Comparison of ENCODE assay signal across 14 cellular contexts in the genomic region with DNA sequence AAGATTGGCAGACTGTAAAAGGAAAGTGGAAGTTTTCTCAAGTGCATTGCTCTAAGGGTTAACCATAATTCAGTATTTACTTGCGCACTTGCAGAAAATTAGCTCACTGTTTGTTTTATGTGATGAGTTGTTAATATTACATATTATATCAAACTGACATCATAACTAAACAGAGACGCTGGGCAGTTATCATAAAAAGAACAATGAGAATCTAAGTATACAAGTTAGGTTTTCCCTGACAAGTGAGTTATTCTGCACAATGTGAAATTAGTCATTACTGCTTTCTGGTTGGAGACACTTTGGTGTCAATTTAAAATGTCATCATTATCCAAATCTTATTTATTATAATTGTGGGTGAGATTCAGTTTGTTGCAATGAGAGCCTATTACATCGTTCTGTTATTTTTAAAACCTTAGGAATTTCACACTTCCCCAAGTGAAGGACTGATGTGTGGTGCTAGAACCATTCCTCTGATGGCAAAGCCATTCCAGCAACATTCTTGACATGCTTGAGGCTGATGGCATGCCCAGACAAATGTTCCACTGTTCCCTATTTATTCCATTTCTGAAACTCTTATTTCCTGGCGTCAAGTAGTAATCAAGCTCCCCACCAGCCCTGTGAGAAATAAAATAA.
DNase-seq lines count a peak whose midpoint lies in the region; ATAC-seq and FAIRE-seq lines count a peak whose summit lies in the region.
"Had no signal": no experiment of that assay in that cellular context is flagged by ENCODE, and none has a peak within 500 bp of the region (broad histone marks: within the 10 kb centered on the region; RNA-seq: fewer than 3 reads in every experiment).

No MANE protein-coding gene starts in this region.

- ATAC-seq in left ventricle myocardium superior: peak; percentile 48
- ATAC-seq in left colon: no peak
- ATAC-seq: activated T-helper 17 cell treated with anti-CD3 and anti-CD28 coated beads, Interleukin-2, amount 50 U/mL, for 72 hours; GM12878 had no signal

- FAIRE-seq in urothelium cell line (lab: Jason Lieb, UNC): peak; percentile 40
- FAIRE-seq: GM12878 had no signal

- peak; percentile 23 for DNase-seq in HT1080 (ENCODE audit: low read depth)
- peak; percentile 90 for DNase-seq in astrocyte of the hippocampus (ENCODE audit: low read depth, low spot score)
- no peak for DNase-seq in left ventricle myocardium superior
- DNase-seq in urothelium cell line (ENCODE audit: low spot score): peak; percentile 56
- DNase-seq in NCI-H146 (lab: John Stamatoyannopoulos, UW): no peak
- no peak for DNase-seq in left colon
- DNase-seq in HUDEP-2 (lab: John Stamatoyannopoulos, UW; ENCODE audit: unreplicated experiment in 76 of 76): no peak
- DNase-seq: activated CD4-positive, alpha-beta T cell treated with anti-CD3 and anti-CD28 coated beads, Interleukin-2, amount 10 ng/mL, durations not matched to agents 7 days and 5 days; caudate nucleus; esophagus squamous epithelium; NCI-H2081 treated with DMSO at 0.1 percent for 48 hours; spleen had no signal

- intact Hi-C loops in left ventricle myocardium superior (cut with micrococcal nuclease): no loop called here
- intact Hi-C loops in left colon (cut with DNase I, micrococcal nuclease): no loop called here

Comparison
In these comparisons a context has a peak if more than half of its experiments do, and no peak if none do; other contexts are left out.
1. DNase-seq: peak in HT1080 (single experiment), astrocyte of the hippocampus (single experiment) and urothelium cell line (single experiment); none in left ventricle myocardium superior (single experiment), NCI-H146 (single experiment), left colon (0 of 2) and HUDEP-2 (0 of 76).